ENCODE assay signal across 26 cellular contexts in the genomic region with DNA sequence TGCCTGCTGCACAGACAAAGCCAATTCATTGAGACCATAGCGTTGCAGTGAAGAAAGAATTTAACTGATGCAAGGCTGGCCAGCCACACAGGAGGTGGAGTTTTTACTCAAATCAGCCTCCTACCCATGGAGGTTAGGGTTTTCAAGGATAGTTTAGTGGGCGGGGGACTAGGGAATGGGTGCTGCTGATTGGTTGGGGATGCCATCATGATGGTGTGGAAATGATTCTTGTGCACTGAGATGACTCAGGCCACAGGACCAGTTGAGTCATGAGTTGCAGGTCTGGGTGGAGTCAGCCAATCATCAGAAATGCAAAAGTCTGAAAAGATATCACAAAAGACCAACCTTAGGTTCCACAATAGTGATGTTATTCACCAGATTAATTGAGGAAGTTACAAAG.
DNase-seq lines count a peak whose midpoint lies in the region; ATAC-seq and TF ChIP-seq lines count a peak whose summit lies in the region.
"Had no signal": no experiment of that assay in that cellular context is flagged by ENCODE, and none has a peak within 500 bp of the region (broad histone marks: within the 10 kb centered on the region; RNA-seq: fewer than 3 reads in every experiment).

No MANE protein-coding gene starts in this region.

- H3K4me3 Mint-ChIP-seq in activated CD4-positive, alpha-beta memory T cell treated with anti-CD3 and anti-CD28 coated beads for 36 hours = peak overlapping the region; percentile 32
- H3K4me3 Mint-ChIP-seq in activated CD4-positive, alpha-beta memory T cell treated with anti-CD3 and anti-CD28 coated beads, Interleukin-2, amount 10 ng/mL, durations not matched to agents 7 days and 5 days = no peak overlapping the region
- H3K4me3 Mint-ChIP-seq: brain; dendritic cell treated with granulocyte-macrophage colony-stimulating factor and Interleukin-4, amounts not matched to agents 40 ng/mL and 50 ng/mL, for 4 days; T-cell had no signal

- H3K4me3 ChIP-seq in epithelial cell of esophagus (ENCODE audit: low read length) (no peak overlapping the region), heart right ventricle (no peak overlapping the region)
- H3K4me3 ChIP-seq: gastroesophageal sphincter, HAP-1, left lung, stomach, uterus had no signal

- no peaks in the 10 kb centered on the region for H3K27me3 Mint-ChIP-seq in activated CD4-positive, alpha-beta memory T cell treated with anti-CD3 and anti-CD28 coated beads for 36 hours
- no peaks in the 10 kb centered on the region for H3K27me3 Mint-ChIP-seq in activated CD4-positive, alpha-beta memory T cell treated with anti-CD3 and anti-CD28 coated beads, Interleukin-2, amount 10 ng/mL, durations not matched to agents 7 days and 5 days
- H3K27me3 Mint-ChIP-seq: dendritic cell treated with granulocyte-macrophage colony-stimulating factor and Interleukin-4, amounts not matched to agents 40 ng/mL and 50 ng/mL, for 4 days; T-cell had no signal

- peaks cover 18% of the 10 kb centered on the region for H3K36me3 Mint-ChIP-seq in activated CD4-positive, alpha-beta memory T cell treated with anti-CD3 and anti-CD28 coated beads for 36 hours
- peaks cover 23% of the 10 kb centered on the region for H3K36me3 Mint-ChIP-seq in activated CD4-positive, alpha-beta memory T cell treated with anti-CD3 and anti-CD28 coated beads, Interleukin-2, amount 10 ng/mL, durations not matched to agents 7 days and 5 days (ENCODE audit: low read depth)
- H3K36me3 Mint-ChIP-seq: brain had no signal

- no peak overlapping the region for H3K27ac ChIP-seq in heart right ventricle
- H3K27ac ChIP-seq: C4-2B, epithelial cell of prostate, gastroesophageal sphincter, HL-60, left lung, neutrophil, stomach, uterus, VCaP had no signal

- intact Hi-C loops in activated CD4-positive, alpha-beta memory T cell treated with anti-CD3 and anti-CD28 coated beads for 36 hours (cut with micrococcal nuclease) = loop anchor here (1.0 to 5.0 kb wide), 3 partner anchors 8 to 530 kb away; no protein-coding TSS in a partner anchor
- intact Hi-C loops in heart right ventricle (cut with DNase I) = no loop called here

- H3K4me1 Mint-ChIP-seq in activated CD4-positive, alpha-beta memory T cell treated with anti-CD3 and anti-CD28 coated beads for 36 hours (ENCODE audit: low read depth) = peaks cover 24% of the 10 kb centered on the region
- H3K4me1 Mint-ChIP-seq in activated CD4-positive, alpha-beta memory T cell treated with anti-CD3 and anti-CD28 coated beads, Interleukin-2, amount 10 ng/mL, durations not matched to agents 7 days and 5 days = peaks cover 9% of the 10 kb centered on the region

- CTCF ChIA-PET in activated CD4-positive, alpha-beta memory T cell treated with anti-CD3 and anti-CD28 coated beads for 36 hours (lab: Charles Lee) = interaction anchor here (0.8 to 1.5 kb wide), 2 partner anchors 9 to 201 kb away, joined by 3 to 4 read pairs; no protein-coding TSS in a partner anchor
- CTCF ChIA-PET in activated CD4-positive, alpha-beta memory T cell treated with anti-CD3 and anti-CD28 coated beads, Interleukin-2, amount 10 ng/mL, durations not matched to agents 7 days and 5 days (lab: Charles Lee) = no interaction called here

- H3K27ac Mint-ChIP-seq in activated CD4-positive, alpha-beta memory T cell treated with anti-CD3 and anti-CD28 coated beads for 36 hours = peak overlapping the region; percentile 70
- no peak overlapping the region for H3K27ac Mint-ChIP-seq in activated CD4-positive, alpha-beta memory T cell treated with anti-CD3 and anti-CD28 coated beads, Interleukin-2, amount 10 ng/mL, durations not matched to agents 7 days and 5 days
- H3K27ac Mint-ChIP-seq: brain; dendritic cell treated with granulocyte-macrophage colony-stimulating factor and Interleukin-4, amounts not matched to agents 40 ng/mL and 50 ng/mL, for 4 days had no signal

- no peaks in the 10 kb centered on the region for H3K36me3 ChIP-seq in heart right ventricle
- H3K36me3 ChIP-seq: gastroesophageal sphincter, HAP-1, left lung, neutrophil, stomach, uterus had no signal

- no peaks in the 10 kb centered on the region for H3K27me3 ChIP-seq in heart right ventricle
- H3K27me3 ChIP-seq: gastroesophageal sphincter, left lung, neutrophil, stomach, uterus had no signal

- peaks cover 0 to 22% (median 6%) of the 10 kb centered on the region in 11 donors for H3K9me3 ChIP-seq in heart right ventricle
- H3K9me3 ChIP-seq: neutrophil, uterus had no signal

- TF ChIP-seq CTCF in epithelial cell of esophagus (IDR thresholded peaks at IDR 0.05; ENCODE audit: insufficient read depth, low read depth, low read length, missing control alignments) = no peak
- no peak for TF ChIP-seq CTCF in heart right ventricle (IDR thresholded peaks at IDR 0.05)

- no peak for ATAC-seq in heart right ventricle
- no peak for ATAC-seq in HG03135 (IDR thresholded peaks at IDR 0.05; ENCODE audit: unreplicated experiment)
- no peak for ATAC-seq in GM21528 (IDR thresholded peaks at IDR 0.05; ENCODE audit: low FRiP score, unreplicated experiment)
- ATAC-seq: gastroesophageal sphincter, left lung, T-cell had no signal

- H3K4me1 ChIP-seq in heart right ventricle = peaks cover 0 to 5% (median 0%) of the 10 kb centered on the region in 9 donors
- H3K4me1 ChIP-seq: gastroesophageal sphincter, HAP-1, left lung, stomach, uterus had no signal

- 98% methylated on average over 2 of the region's 2 CpGs for WGBS in heart right ventricle, 2 donors

- H3K9me3 Mint-ChIP-seq in activated CD4-positive, alpha-beta memory T cell treated with anti-CD3 and anti-CD28 coated beads for 36 hours = peaks cover 30% of the 10 kb centered on the region
- H3K9me3 Mint-ChIP-seq in activated CD4-positive, alpha-beta memory T cell treated with anti-CD3 and anti-CD28 coated beads, Interleukin-2, amount 10 ng/mL, durations not matched to agents 7 days and 5 days = peaks cover 39% of the 10 kb centered on the region

- DNase-seq in activated CD4-positive, alpha-beta memory T cell treated with anti-CD3 and anti-CD28 coated beads for 36 hours = peak; percentile 85
- DNase-seq in activated CD4-positive, alpha-beta memory T cell treated with anti-CD3 and anti-CD28 coated beads, Interleukin-2, amount 10 ng/mL, durations not matched to agents 7 days and 5 days = no peak
- peak; percentile 42 for DNase-seq in activated CD4-positive, CD25-positive, alpha-beta regulatory T cell treated with anti-CD3 and anti-CD28 coated beads, Interleukin-2, amount 50 U/mL, for 72 hours
- DNase-seq in epithelial cell of esophagus (ENCODE audit: low read depth) (peak; percentile 43), heart right ventricle (no peak)
- DNase-seq in stimulated activated CD4-positive, alpha-beta T cell treated with anti-CD3 and anti-CD28 coated beads, TNF-alpha, amount 100 ng/mL, for 24 hours (ENCODE audit: low read depth in 3 of 3) = peak in 2 of 3 experiments; percentile 18 to 53
- DNase-seq: activated gamma-delta T cell, DMS153, left lung, NCI-H2029 treated with DMSO at 0.1 percent for 48 hours, NCI-H510A, SHP77, stomach, T-cell, uterus had no signal

- POLR2A ChIA-PET in activated CD4-positive, alpha-beta memory T cell treated with anti-CD3 and anti-CD28 coated beads for 36 hours (lab: Charles Lee) = no interaction called here
- POLR2A ChIA-PET in activated CD4-positive, alpha-beta memory T cell treated with anti-CD3 and anti-CD28 coated beads, Interleukin-2, amount 10 ng/mL, durations not matched to agents 7 days and 5 days (lab: Charles Lee) = no interaction called here

Comparison
In these comparisons a context has a peak if more than half of its experiments do, and no peak if none do; other contexts are left out.
1. DNase-seq: peak in activated CD4-positive, alpha-beta memory T cell treated with anti-CD3 and anti-CD28 coated beads for 36 hours (single experiment), activated CD4-positive, CD25-positive, alpha-beta regulatory T cell treated with anti-CD3 and anti-CD28 coated beads, Interleukin-2, amount 50 U/mL, for 72 hours (single experiment), epithelial cell of esophagus (single experiment) and stimulated activated CD4-positive, alpha-beta T cell treated with anti-CD3 and anti-CD28 coated beads, TNF-alpha, amount 100 ng/mL, for 24 hours (2 of 3); none in activated CD4-positive, alpha-beta memory T cell treated with anti-CD3 and anti-CD28 coated beads, Interleukin-2, amount 10 ng/mL, durations not matched to agents 7 days and 5 days (single experiment) and heart right ventricle (0 of 2).